22 cellular contexts compared by ENCODE assay signal in the genomic region with DNA sequence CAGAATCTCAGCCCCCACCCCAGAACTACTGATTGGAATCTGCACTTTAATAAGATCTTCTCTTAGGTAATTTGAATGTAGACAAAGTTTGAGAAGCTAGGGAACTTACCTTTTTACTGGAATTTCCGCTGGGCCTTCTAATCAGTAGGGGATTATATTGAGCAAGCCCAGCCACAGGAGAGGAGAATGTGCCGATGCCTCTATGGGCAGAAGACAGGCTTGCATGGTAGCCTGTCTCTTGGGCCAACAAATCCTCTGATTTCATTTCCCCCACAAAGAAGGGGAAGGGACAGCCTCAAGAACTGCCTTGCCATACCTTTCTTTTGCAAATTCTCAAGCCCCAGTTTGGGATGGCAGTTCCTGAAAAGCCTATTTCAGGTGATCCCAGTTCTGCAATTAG.
"Had no signal": no experiment of that assay in that cellular context is flagged by ENCODE, and none has a peak within 500 bp of the region (broad histone marks: within the 10 kb centered on the region; RNA-seq: fewer than 3 reads in every experiment).

No MANE protein-coding gene starts in this region.

- H3K4me3 ChIP-seq: left lung, lower lobe of right lung, right atrium auricular region, right lobe of liver, smooth muscle cell, tibial nerve, uterus had no signal

- H3K27ac ChIP-seq: left lung, lower lobe of right lung, parathyroid adenoma, right lobe of liver, tibial nerve, uterus had no signal

- H3K9ac ChIP-seq: parathyroid adenoma had no signal

- H2AFZ ChIP-seq: parathyroid adenoma had no signal

- H3K27me3 ChIP-seq: left lung, right atrium auricular region, right lobe of liver, tibial nerve, uterus had no signal

- H3K9me3 ChIP-seq: left lung, lower lobe of right lung, right atrium auricular region, right lobe of liver, tibial nerve, uterus had no signal

- H3K4me2 ChIP-seq: smooth muscle cell had no signal

- ATAC-seq: left lung; lower lobe of right lung; natural killer cell; right lobe of liver; stimulated activated memory B cell treated with anti-CD40 and anti-IgM and Interleukin-4, amounts not matched to agents 10 μg/mL and 1 μg/mL and 100 μg/mL, for 72 hours; stimulated activated naive CD8-positive, alpha-beta T cell treated with anti-CD3 and anti-CD28 coated beads, Interleukin-15, amount 100 ng/mL, for 72 hours had no signal

- DNase-seq: hippocampal formation; immature natural killer cell; lower lobe of right lung; mammary epithelial cell; mesendoderm; naive B cell; natural killer cell; nucleus accumbens; right lobe of liver; stimulated activated CD4-positive, alpha-beta T cell treated with anti-CD3 and anti-CD28 coated beads, Interleukin-1b, Interleukin-23, amount 100 ng/mL, for 48 hours; stimulated activated CD4-positive, alpha-beta T cell treated with anti-CD3 and anti-CD28 coated beads, Interleukin-2, amount 100 ng/mL, for 48 hours; stimulated activated CD4-positive, alpha-beta T cell treated with anti-CD3 and anti-CD28 coated beads, Interleukin-4, amount 100 ng/mL, for 4 hours; stimulated activated CD8-positive, alpha-beta memory T cell treated with anti-CD3 and anti-CD28 coated beads, Interleukin-4, amount 100 ng/mL, for 48 hours; stimulated activated naive CD4-positive, alpha-beta T cell treated with Interleukin-2 at 50 U/mL for 16 hours; stimulated activated naive CD8-positive, alpha-beta T cell treated with anti-CD3 and anti-CD28 coated beads, Interleukin-15, amount 100 ng/mL, for 72 hours; uterus had no signal

- H3K4me1 ChIP-seq: left lung, lower lobe of right lung, parathyroid adenoma, right atrium auricular region, right lobe of liver, tibial nerve, uterus had no signal

- H3K36me3 ChIP-seq: left lung, lower lobe of right lung, right atrium auricular region, right lobe of liver, tibial nerve, uterus had no signal
